Comparison of ENCODE assay signal across 12 cellular contexts in genomic region chr18:48930926-48931325, GRCh38. TPM values are rescaled to one million over a fixed set of nuclear protein-coding genes. Genes with fewer than 3 reads are reported as not detected.
A peak's percentile ranks its signal among the peaks of the same experiment; 100 is the strongest.
DNase-seq lines count a peak whose midpoint lies in the region; ATAC-seq, FAIRE-seq and TF ChIP-seq lines count a peak whose summit lies in the region.
"Had no signal": no experiment of that assay in that cellular context is flagged by ENCODE, and none has a peak within 500 bp of the region (broad histone marks: within the 10 kb centered on the region; RNA-seq: fewer than 3 reads in every experiment).

No MANE protein-coding gene starts in this region.

- H3K9me3 ChIP-seq in T-helper 17 cell (ENCODE audit: control insufficient read depth, low read length, poor library complexity, severe bottlenecking) (no peaks in the 10 kb centered on the region), skeletal muscle satellite cell (replicated peaks; ENCODE audit: low read length) (no peaks in the 10 kb centered on the region)

- no peak overlapping the region for H3K4me3 Mint-ChIP-seq in T-helper 17 cell

- no peaks in the 10 kb centered on the region for H3K27me3 ChIP-seq in skeletal muscle satellite cell (ENCODE audit: control insufficient read depth, insufficient read depth, low read length)

- peaks cover 84% of the 10 kb centered on the region for H3K4me1 ChIP-seq in skeletal muscle satellite cell (ENCODE audit: control insufficient read depth, insufficient read depth, low read length)

- peaks cover 50% of the 10 kb centered on the region for H3K36me3 ChIP-seq in skeletal muscle satellite cell (ENCODE audit: insufficient read depth, low read length)

- H3K4me2 ChIP-seq in skeletal muscle satellite cell (ENCODE audit: low read length) = no peak overlapping the region

- H3K4me1 Mint-ChIP-seq in T-helper 17 cell = peaks cover 84% of the 10 kb centered on the region

- no peak for TF ChIP-seq CTCF in D721Med (IDR thresholded peaks at IDR 0.05; ENCODE audit: insufficient read depth, missing control alignments)

- DNase-seq in D721Med (ENCODE audit: insufficient read length, low spot score) = no peak
- DNase-seq in T-helper 17 cell = no peak
- peak; percentile 17 for DNase-seq in glomerular visceral epithelial cell (ENCODE audit: extremely low spot score)
- DNase-seq in LoVo (ENCODE audit: low spot score) = no peak
- DNase-seq: caudate nucleus, NCI-H2081 treated with DMSO at 0.1 percent for 48 hours had no signal

- peak overlapping the region; percentile 98 for H3K27ac Mint-ChIP-seq in T-helper 17 cell

- peaks cover under 1% of the 10 kb centered on the region for H3K36me3 Mint-ChIP-seq in T-helper 17 cell (ENCODE audit: low read depth)

- FAIRE-seq in D721Med (lab: Jason Lieb, UNC) = peak; percentile 29
- FAIRE-seq: urothelium cell line had no signal

- ATAC-seq in T-helper 17 cell (no peak), GM21825 (IDR thresholded peaks at IDR 0.05; ENCODE audit: unreplicated experiment) (no peak), GM18868 (IDR thresholded peaks at IDR 0.05; ENCODE audit: unreplicated experiment) (no peak), GM19455 (IDR thresholded peaks at IDR 0.05; ENCODE audit: unreplicated experiment) (no peak)
- ATAC-seq: Right ventricle myocardium inferior had no signal

- H3K9ac ChIP-seq in skeletal muscle satellite cell (ENCODE audit: low read depth, low read length) = peak overlapping the region; percentile 78

- no peaks in the 10 kb centered on the region for H3K27me3 Mint-ChIP-seq in T-helper 17 cell

- H3K4me3 ChIP-seq in skeletal muscle satellite cell (ENCODE audit: low read length) = no peak overlapping the region

RNA-seq across cellular contexts. Expression of gene SMAD7, which starts 19.8 kb away (rescaled TPM):
- 100 to 1,000 TPM; 161 to 181 TPM for total RNA-seq in T-helper 17 cell
- total RNA-seq in skeletal muscle satellite cell (2012; rRNA removed) = 4.8 and 7.6 TPM in 2 replicates
